Comparison of ENCODE assay signal across 27 cellular contexts in genomic region chr11:69997352-69997751, GRCh38.
"Had no signal": no experiment of that assay in that cellular context is flagged by ENCODE, and none has a peak within 500 bp of the region (broad histone marks: within the 10 kb centered on the region; RNA-seq: fewer than 3 reads in every experiment).

No MANE protein-coding gene starts in this region.

- H3K9me3 Mint-ChIP-seq: dendritic cell treated with granulocyte-macrophage colony-stimulating factor and Interleukin-4, amounts not matched to agents 40 ng/mL and 50 ng/mL, for 4 days; effector memory CD8-positive, alpha-beta T cell had no signal

- H3K4me3 ChIP-seq: colonic mucosa, esophagus squamous epithelium, gastrocnemius medialis, heart right ventricle, left lung, lower lobe of right lung had no signal

- H3K9me3 ChIP-seq: colonic mucosa, esophagus squamous epithelium, gastrocnemius medialis, lower lobe of right lung had no signal

- H3K4me3 Mint-ChIP-seq: dendritic cell treated with granulocyte-macrophage colony-stimulating factor and Interleukin-4, amounts not matched to agents 40 ng/mL and 50 ng/mL, for 4 days; effector memory CD8-positive, alpha-beta T cell; endodermal cell; memory B cell had no signal

- H3K27me3 ChIP-seq: colonic mucosa, gastrocnemius medialis, left lung had no signal

- ATAC-seq: effector memory CD8-positive, alpha-beta T cell; esophagus mucosa; gastrocnemius medialis; heart right ventricle; left cardiac atrium; left lung; left ventricle myocardium superior; lower lobe of right lung had no signal

- H3K27ac ChIP-seq: colonic mucosa, epithelial cell of prostate, esophagus squamous epithelium, gastrocnemius medialis, heart right ventricle, left lung, lower lobe of right lung had no signal

- H3K4me1 Mint-ChIP-seq: memory B cell had no signal

- DNase-seq: colonic mucosa; cortex of kidney; effector CD8-positive, alpha-beta T cell; effector memory CD8-positive, alpha-beta T cell; endodermal cell; erythroblast; esophagus squamous epithelium; foreskin fibroblast; foreskin melanocyte; gastrocnemius medialis; glutamatergic neuron; head of caudate nucleus; heart right ventricle; hippocampal formation; left cardiac atrium; left lung; left ventricle myocardium superior; lower lobe of right lung; mesendoderm; midbrain had no signal

- H3K4me1 ChIP-seq: gastrocnemius medialis, left lung, lower lobe of right lung had no signal

- FAIRE-seq: endometrium, islet of Langerhans, keratinocyte had no signal

- H3K36me3 ChIP-seq: colonic mucosa, esophagus squamous epithelium, gastrocnemius medialis, heart right ventricle, left lung, lower lobe of right lung had no signal

- H3K27ac Mint-ChIP-seq: dendritic cell treated with granulocyte-macrophage colony-stimulating factor and Interleukin-4, amounts not matched to agents 40 ng/mL and 50 ng/mL, for 4 days; effector memory CD8-positive, alpha-beta T cell; endodermal cell; memory B cell had no signal

- H3K36me3 Mint-ChIP-seq: memory B cell had no signal
